In the genomic region with DNA sequence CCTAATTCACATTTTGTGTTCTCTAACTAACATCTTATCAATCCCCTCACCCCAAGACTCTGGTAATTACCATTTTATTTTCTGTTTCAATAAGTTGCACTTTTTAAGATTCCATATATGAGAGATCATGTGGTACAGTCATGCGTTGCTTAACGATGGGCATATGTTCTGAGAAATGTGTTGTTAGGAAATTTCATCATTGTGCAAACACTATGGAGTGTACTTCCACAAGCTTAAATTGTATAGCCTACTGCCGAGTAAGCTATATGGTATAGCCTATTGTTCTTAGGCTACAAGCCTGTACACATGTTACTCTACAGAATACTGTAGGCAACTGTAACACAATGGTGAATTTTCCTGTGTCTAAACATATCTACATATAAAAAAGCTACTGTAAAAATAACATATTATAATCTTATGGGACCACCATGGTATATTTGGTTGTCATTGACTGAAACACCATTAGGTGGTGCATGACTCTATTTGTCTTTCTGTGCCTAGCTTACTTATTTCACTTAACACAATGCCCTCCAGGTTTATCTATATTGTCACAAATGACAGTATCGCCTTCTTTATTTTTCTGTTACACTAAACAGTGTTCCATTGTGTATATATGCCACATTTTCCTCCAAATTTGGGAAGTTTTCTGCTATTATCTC, we compare ENCODE assay signal across 1 cellular context.
TF ChIP-seq lines count a peak whose summit lies in the region.

No MANE protein-coding gene starts in this region.

TF ChIP-seq in GM23338, 12 proteins besides CTCF, POLR2A, EP300 and RAD21 (continued from another document):
- TF ChIP-seq, protein P1, sequence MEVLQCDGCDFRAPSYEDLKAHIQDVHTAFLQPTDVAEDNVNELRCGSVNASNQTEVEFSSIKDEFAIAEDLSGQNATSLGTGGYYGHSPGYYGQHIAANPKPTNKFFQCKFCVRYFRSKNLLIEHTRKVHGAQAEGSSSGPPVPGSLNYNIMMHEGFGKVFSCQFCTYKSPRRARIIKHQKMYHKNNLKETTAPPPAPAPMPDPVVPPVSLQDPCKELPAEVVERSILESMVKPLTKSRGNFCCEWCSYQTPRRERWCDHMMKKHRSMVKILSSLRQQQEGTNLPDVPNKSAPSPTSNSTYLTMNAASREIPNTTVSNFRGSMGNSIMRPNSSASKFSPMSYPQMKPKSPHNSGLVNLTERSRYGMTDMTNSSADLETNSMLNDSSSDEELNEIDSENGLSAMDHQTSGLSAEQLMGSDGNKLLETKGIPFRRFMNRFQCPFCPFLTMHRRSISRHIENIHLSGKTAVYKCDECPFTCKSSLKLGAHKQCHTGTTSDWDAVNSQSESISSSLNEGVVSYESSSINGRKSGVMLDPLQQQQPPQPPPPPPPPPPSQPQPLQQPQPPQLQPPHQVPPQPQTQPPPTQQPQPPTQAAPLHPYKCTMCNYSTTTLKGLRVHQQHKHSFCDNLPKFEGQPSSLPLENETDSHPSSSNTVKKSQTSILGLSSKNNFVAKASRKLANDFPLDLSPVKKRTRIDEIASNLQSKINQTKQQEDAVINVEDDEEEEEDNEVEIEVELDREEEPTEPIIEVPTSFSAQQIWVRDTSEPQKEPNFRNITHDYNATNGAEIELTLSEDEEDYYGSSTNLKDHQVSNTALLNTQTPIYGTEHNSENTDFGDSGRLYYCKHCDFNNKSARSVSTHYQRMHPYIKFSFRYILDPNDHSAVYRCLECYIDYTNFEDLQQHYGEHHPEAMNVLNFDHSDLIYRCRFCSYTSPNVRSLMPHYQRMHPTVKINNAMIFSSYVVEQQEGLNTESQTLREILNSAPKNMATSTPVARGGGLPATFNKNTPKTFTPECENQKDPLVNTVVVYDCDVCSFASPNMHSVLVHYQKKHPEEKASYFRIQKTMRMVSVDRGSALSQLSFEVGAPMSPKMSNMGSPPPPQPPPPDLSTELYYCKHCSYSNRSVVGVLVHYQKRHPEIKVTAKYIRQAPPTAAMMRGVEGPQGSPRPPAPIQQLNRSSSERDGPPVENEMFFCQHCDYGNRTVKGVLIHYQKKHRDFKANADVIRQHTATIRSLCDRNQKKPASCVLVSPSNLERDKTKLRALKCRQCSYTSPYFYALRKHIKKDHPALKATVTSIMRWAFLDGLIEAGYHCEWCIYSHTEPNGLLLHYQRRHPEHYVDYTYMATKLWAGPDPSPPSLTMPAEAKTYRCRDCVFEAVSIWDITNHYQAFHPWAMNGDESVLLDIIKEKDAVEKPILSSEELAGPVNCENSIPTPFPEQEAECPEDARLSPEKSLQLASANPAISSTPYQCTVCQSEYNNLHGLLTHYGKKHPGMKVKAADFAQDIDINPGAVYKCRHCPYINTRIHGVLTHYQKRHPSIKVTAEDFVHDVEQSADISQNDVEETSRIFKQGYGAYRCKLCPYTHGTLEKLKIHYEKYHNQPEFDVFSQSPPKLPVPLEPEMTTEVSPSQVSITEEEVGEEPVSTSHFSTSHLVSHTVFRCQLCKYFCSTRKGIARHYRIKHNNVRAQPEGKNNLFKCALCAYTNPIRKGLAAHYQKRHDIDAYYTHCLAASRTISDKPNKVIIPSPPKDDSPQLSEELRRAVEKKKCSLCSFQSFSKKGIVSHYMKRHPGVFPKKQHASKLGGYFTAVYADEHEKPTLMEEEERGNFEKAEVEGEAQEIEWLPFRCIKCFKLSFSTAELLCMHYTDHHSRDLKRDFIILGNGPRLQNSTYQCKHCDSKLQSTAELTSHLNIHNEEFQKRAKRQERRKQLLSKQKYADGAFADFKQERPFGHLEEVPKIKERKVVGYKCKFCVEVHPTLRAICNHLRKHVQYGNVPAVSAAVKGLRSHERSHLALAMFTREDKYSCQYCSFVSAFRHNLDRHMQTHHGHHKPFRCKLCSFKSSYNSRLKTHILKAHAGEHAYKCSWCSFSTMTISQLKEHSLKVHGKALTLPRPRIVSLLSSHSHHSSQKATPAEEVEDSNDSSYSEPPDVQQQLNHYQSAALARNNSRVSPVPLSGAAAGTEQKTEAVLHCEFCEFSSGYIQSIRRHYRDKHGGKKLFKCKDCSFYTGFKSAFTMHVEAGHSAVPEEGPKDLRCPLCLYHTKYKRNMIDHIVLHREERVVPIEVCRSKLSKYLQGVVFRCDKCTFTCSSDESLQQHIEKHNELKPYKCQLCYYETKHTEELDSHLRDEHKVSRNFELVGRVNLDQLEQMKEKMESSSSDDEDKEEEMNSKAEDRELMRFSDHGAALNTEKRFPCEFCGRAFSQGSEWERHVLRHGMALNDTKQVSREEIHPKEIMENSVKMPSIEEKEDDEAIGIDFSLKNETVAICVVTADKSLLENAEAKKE (CRISPR knock-in tag; IDR thresholded peaks at IDR 0.05) = no peak
- TF ChIP-seq EZH2phosphoT487 (IDR thresholded peaks at IDR 0.05; ENCODE audit: unreplicated experiment) (no peak), ZNF331 (CRISPR knock-in tag; IDR thresholded peaks at IDR 0.05; ENCODE audit: low read depth) (no peak), NANOG (IDR thresholded peaks at IDR 0.05; ENCODE audit: borderline replicate concordance) (no peak), ZNF114 (CRISPR knock-in tag; IDR thresholded peaks at IDR 0.05) (no peak), CREB1 (CRISPR knock-in tag; IDR thresholded peaks at IDR 0.05; ENCODE audit: low read depth) (no peak)
TF ChIP-seq in GM23338: peak in this region for 0.
